8 cellular contexts compared by ENCODE assay signal in genomic region chr4:142405021-142405991, GRCh38.
DNase-seq lines count a peak whose midpoint lies in the region; ATAC-seq lines count a peak whose summit lies in the region.

No MANE protein-coding gene starts in this region.

- peak; percentile 84 for DNase-seq in RPMI7951 (ENCODE audit: low read depth)
- DNase-seq in activated naive CD4-positive, alpha-beta T cell (lab: John Stamatoyannopoulos, UW) = peak; percentile 10 to 49 (median 19)
- peak; percentile 39 for DNase-seq in globus pallidus (ENCODE audit: low spot score)
- DNase-seq in posterior cingulate gyrus = peak in 7 of 10 donors; percentile 17 to 82 (median 34)
- DNase-seq in NCI-H146 treated with DMSO at 0.1 percent for 48 hours (lab: John Stamatoyannopoulos, UW; ENCODE audit: unreplicated experiment) = no peak
- DNase-seq in DMS79 (lab: John Stamatoyannopoulos, UW) = no peak

- ATAC-seq in GM18520 (IDR thresholded peaks at IDR 0.05; ENCODE audit: unreplicated experiment) (peak; percentile 51), HG02981 (IDR thresholded peaks at IDR 0.05; ENCODE audit: unreplicated experiment) (peak; percentile 48)

- intact Hi-C loops in posterior cingulate gyrus (cut with DNase I) = no loop called here

Comparison
In these comparisons a context has a peak if more than half of its experiments do, and no peak if none do; other contexts are left out.
1. DNase-seq: peak in RPMI7951 (single experiment), activated naive CD4-positive, alpha-beta T cell (4 of 4), globus pallidus (single experiment) and posterior cingulate gyrus (7 of 10); none in NCI-H146 treated with DMSO at 0.1 percent for 48 hours (single experiment) and DMS79 (single experiment).